ENCODE assay signal across 2 cellular contexts in the genomic region with DNA sequence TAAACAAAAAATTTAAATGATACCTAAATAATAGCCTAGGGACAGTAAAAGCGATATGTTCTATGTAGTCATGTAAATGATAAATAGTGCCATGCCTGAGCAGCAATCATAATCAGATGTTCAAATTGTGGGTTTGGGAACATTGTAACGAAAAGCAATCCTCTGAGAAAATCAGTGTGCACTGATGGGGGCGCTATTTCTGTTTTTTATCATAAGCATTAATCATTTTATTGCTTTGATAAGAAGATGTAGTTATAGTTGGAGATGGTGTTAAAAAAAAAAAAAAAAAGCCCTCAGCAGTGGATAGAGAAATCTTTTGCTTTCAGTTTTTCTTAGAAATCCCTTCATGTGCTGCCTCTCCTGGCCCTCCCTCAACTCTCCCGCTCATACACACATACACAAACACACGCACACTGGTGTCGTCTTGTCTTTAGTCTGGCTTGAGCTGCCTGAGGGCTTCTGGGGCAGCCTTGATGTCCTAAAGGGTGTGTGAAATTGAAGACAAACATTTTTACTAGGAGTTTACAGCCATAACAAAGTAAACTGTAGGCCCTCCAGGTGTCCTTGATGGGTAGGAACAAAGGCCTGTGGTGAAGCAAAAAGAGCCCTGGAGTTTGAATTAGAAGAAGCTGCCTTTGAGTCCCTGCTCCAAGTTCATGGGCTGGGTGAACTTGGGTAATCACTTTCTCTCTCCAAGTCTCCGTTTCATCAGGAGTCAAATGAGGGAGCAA.
TF ChIP-seq lines count a peak whose summit lies in the region.

No MANE protein-coding gene starts in this region.

TF ChIP-seq in GM23338, 12 proteins besides CTCF, POLR2A, EP300 and RAD21:
- TF ChIP-seq ZNF114 (CRISPR knock-in tag; IDR thresholded peaks at IDR 0.05), result no peak
- peak; percentile 93 for TF ChIP-seq NANOG (IDR thresholded peaks at IDR 0.05; ENCODE audit: borderline replicate concordance)
- TF ChIP-seq, protein P1, sequence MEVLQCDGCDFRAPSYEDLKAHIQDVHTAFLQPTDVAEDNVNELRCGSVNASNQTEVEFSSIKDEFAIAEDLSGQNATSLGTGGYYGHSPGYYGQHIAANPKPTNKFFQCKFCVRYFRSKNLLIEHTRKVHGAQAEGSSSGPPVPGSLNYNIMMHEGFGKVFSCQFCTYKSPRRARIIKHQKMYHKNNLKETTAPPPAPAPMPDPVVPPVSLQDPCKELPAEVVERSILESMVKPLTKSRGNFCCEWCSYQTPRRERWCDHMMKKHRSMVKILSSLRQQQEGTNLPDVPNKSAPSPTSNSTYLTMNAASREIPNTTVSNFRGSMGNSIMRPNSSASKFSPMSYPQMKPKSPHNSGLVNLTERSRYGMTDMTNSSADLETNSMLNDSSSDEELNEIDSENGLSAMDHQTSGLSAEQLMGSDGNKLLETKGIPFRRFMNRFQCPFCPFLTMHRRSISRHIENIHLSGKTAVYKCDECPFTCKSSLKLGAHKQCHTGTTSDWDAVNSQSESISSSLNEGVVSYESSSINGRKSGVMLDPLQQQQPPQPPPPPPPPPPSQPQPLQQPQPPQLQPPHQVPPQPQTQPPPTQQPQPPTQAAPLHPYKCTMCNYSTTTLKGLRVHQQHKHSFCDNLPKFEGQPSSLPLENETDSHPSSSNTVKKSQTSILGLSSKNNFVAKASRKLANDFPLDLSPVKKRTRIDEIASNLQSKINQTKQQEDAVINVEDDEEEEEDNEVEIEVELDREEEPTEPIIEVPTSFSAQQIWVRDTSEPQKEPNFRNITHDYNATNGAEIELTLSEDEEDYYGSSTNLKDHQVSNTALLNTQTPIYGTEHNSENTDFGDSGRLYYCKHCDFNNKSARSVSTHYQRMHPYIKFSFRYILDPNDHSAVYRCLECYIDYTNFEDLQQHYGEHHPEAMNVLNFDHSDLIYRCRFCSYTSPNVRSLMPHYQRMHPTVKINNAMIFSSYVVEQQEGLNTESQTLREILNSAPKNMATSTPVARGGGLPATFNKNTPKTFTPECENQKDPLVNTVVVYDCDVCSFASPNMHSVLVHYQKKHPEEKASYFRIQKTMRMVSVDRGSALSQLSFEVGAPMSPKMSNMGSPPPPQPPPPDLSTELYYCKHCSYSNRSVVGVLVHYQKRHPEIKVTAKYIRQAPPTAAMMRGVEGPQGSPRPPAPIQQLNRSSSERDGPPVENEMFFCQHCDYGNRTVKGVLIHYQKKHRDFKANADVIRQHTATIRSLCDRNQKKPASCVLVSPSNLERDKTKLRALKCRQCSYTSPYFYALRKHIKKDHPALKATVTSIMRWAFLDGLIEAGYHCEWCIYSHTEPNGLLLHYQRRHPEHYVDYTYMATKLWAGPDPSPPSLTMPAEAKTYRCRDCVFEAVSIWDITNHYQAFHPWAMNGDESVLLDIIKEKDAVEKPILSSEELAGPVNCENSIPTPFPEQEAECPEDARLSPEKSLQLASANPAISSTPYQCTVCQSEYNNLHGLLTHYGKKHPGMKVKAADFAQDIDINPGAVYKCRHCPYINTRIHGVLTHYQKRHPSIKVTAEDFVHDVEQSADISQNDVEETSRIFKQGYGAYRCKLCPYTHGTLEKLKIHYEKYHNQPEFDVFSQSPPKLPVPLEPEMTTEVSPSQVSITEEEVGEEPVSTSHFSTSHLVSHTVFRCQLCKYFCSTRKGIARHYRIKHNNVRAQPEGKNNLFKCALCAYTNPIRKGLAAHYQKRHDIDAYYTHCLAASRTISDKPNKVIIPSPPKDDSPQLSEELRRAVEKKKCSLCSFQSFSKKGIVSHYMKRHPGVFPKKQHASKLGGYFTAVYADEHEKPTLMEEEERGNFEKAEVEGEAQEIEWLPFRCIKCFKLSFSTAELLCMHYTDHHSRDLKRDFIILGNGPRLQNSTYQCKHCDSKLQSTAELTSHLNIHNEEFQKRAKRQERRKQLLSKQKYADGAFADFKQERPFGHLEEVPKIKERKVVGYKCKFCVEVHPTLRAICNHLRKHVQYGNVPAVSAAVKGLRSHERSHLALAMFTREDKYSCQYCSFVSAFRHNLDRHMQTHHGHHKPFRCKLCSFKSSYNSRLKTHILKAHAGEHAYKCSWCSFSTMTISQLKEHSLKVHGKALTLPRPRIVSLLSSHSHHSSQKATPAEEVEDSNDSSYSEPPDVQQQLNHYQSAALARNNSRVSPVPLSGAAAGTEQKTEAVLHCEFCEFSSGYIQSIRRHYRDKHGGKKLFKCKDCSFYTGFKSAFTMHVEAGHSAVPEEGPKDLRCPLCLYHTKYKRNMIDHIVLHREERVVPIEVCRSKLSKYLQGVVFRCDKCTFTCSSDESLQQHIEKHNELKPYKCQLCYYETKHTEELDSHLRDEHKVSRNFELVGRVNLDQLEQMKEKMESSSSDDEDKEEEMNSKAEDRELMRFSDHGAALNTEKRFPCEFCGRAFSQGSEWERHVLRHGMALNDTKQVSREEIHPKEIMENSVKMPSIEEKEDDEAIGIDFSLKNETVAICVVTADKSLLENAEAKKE (CRISPR knock-in tag; IDR thresholded peaks at IDR 0.05), result peak; percentile 96
- no peak; the same call in 1 of the 2 replicates for TF ChIP-seq CREB1 (CRISPR knock-in tag; IDR thresholded peaks at IDR 0.05; ENCODE audit: low read depth)

TF ChIP-seq in H1, 55 proteins besides CTCF, POLR2A, EP300 and RAD21:
- TF ChIP-seq TCF12 (IDR thresholded peaks at IDR 0.05; ENCODE audit: low read depth, low read length) (peak; percentile 86; the same call in 1 of the 2 replicates), ASH2L (IDR thresholded peaks at IDR 0.05; ENCODE audit: low read length) (no peak), CTBP2 (IDR thresholded peaks at IDR 0.05; ENCODE audit: borderline replicate concordance, insufficient read depth, insufficient read length, low read length) (peak; percentile 35), CREB1 (IDR thresholded peaks at IDR 0.05) (no peak), MAFK (IDR thresholded peaks at IDR 0.05; ENCODE audit: low read depth, low read length) (no peak), POU5F1 (IDR thresholded peaks at IDR 0.05; ENCODE audit: low read depth, low read length) (peak; percentile 72; the same call in 1 of the 2 replicates), EZH2 (IDR thresholded peaks at IDR 0.05; ENCODE audit: low read depth, low read length, severe bottlenecking) (no peak), GTF2F1 (IDR thresholded peaks at IDR 0.05; ENCODE audit: borderline replicate concordance, low read depth, low read length) (no peak), SP1 (IDR thresholded peaks at IDR 0.05; ENCODE audit: low read depth, low read length) (peak; percentile 47; the same call in 1 of the 2 replicates), RBBP5 (IDR thresholded peaks at IDR 0.05; ENCODE audit: borderline replicate concordance, low read depth, low read length) (no peak), TAF7 (optimal IDR thresholded peaks at IDR 0.05; ENCODE audit: borderline replicate concordance, low read depth, low read length) (no peak), RFX5 (IDR thresholded peaks at IDR 0.05; ENCODE audit: borderline replicate concordance, low read depth, low read length) (no peak), NANOG (IDR thresholded peaks at IDR 0.05; ENCODE audit: insufficient read depth, low read depth, low read length, poor library complexity, severe bottlenecking) (peak; percentile 97), BCL11A (IDR thresholded peaks at IDR 0.05; ENCODE audit: low read depth in 2 of 2, low read length in 2 of 2) (peak in 1 of 2 experiments; percentile 84), HDAC2 (IDR thresholded peaks at IDR 0.05; ENCODE audit: borderline replicate concordance in 1 of 2, low read depth in 2 of 2, low read length in 2 of 2) (peak in 1 of 2 experiments; percentile 86; a peak in 1 of 4 replicates)
- TF ChIP-seq, protein P2, sequence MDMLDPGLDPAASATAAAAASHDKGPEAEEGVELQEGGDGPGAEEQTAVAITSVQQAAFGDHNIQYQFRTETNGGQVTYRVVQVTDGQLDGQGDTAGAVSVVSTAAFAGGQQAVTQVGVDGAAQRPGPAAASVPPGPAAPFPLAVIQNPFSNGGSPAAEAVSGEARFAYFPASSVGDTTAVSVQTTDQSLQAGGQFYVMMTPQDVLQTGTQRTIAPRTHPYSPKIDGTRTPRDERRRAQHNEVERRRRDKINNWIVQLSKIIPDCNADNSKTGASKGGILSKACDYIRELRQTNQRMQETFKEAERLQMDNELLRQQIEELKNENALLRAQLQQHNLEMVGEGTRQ (IDR thresholded peaks at IDR 0.05; ENCODE audit: low read length), result no peak
- TF ChIP-seq, protein P3, sequence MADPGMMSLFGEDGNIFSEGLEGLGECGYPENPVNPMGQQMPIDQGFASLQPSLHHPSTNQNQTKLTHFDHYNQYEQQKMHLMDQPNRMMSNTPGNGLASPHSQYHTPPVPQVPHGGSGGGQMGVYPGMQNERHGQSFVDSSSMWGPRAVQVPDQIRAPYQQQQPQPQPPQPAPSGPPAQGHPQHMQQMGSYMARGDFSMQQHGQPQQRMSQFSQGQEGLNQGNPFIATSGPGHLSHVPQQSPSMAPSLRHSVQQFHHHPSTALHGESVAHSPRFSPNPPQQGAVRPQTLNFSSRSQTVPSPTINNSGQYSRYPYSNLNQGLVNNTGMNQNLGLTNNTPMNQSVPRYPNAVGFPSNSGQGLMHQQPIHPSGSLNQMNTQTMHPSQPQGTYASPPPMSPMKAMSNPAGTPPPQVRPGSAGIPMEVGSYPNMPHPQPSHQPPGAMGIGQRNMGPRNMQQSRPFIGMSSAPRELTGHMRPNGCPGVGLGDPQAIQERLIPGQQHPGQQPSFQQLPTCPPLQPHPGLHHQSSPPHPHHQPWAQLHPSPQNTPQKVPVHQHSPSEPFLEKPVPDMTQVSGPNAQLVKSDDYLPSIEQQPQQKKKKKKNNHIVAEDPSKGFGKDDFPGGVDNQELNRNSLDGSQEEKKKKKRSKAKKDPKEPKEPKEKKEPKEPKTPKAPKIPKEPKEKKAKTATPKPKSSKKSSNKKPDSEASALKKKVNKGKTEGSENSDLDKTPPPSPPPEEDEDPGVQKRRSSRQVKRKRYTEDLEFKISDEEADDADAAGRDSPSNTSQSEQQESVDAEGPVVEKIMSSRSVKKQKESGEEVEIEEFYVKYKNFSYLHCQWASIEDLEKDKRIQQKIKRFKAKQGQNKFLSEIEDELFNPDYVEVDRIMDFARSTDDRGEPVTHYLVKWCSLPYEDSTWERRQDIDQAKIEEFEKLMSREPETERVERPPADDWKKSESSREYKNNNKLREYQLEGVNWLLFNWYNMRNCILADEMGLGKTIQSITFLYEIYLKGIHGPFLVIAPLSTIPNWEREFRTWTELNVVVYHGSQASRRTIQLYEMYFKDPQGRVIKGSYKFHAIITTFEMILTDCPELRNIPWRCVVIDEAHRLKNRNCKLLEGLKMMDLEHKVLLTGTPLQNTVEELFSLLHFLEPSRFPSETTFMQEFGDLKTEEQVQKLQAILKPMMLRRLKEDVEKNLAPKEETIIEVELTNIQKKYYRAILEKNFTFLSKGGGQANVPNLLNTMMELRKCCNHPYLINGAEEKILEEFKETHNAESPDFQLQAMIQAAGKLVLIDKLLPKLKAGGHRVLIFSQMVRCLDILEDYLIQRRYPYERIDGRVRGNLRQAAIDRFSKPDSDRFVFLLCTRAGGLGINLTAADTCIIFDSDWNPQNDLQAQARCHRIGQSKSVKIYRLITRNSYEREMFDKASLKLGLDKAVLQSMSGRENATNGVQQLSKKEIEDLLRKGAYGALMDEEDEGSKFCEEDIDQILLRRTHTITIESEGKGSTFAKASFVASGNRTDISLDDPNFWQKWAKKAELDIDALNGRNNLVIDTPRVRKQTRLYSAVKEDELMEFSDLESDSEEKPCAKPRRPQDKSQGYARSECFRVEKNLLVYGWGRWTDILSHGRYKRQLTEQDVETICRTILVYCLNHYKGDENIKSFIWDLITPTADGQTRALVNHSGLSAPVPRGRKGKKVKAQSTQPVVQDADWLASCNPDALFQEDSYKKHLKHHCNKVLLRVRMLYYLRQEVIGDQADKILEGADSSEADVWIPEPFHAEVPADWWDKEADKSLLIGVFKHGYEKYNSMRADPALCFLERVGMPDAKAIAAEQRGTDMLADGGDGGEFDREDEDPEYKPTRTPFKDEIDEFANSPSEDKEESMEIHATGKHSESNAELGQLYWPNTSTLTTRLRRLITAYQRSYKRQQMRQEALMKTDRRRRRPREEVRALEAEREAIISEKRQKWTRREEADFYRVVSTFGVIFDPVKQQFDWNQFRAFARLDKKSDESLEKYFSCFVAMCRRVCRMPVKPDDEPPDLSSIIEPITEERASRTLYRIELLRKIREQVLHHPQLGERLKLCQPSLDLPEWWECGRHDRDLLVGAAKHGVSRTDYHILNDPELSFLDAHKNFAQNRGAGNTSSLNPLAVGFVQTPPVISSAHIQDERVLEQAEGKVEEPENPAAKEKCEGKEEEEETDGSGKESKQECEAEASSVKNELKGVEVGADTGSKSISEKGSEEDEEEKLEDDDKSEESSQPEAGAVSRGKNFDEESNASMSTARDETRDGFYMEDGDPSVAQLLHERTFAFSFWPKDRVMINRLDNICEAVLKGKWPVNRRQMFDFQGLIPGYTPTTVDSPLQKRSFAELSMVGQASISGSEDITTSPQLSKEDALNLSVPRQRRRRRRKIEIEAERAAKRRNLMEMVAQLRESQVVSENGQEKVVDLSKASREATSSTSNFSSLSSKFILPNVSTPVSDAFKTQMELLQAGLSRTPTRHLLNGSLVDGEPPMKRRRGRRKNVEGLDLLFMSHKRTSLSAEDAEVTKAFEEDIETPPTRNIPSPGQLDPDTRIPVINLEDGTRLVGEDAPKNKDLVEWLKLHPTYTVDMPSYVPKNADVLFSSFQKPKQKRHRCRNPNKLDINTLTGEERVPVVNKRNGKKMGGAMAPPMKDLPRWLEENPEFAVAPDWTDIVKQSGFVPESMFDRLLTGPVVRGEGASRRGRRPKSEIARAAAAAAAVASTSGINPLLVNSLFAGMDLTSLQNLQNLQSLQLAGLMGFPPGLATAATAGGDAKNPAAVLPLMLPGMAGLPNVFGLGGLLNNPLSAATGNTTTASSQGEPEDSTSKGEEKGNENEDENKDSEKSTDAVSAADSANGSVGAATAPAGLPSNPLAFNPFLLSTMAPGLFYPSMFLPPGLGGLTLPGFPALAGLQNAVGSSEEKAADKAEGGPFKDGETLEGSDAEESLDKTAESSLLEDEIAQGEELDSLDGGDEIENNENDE (IDR thresholded peaks at IDR 0.05; ENCODE audit: insufficient replicate concordance, low read length), result peak; percentile 73
- TF ChIP-seq, protein P4, sequence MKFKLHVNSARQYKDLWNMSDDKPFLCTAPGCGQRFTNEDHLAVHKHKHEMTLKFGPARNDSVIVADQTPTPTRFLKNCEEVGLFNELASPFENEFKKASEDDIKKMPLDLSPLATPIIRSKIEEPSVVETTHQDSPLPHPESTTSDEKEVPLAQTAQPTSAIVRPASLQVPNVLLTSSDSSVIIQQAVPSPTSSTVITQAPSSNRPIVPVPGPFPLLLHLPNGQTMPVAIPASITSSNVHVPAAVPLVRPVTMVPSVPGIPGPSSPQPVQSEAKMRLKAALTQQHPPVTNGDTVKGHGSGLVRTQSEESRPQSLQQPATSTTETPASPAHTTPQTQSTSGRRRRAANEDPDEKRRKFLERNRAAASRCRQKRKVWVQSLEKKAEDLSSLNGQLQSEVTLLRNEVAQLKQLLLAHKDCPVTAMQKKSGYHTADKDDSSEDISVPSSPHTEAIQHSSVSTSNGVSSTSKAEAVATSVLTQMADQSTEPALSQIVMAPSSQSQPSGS (IDR thresholded peaks at IDR 0.05; ENCODE audit: low read length), result peak; percentile 42; the same call in 1 of the 2 replicates
